8 cellular contexts compared by ENCODE assay signal in the genomic region with DNA sequence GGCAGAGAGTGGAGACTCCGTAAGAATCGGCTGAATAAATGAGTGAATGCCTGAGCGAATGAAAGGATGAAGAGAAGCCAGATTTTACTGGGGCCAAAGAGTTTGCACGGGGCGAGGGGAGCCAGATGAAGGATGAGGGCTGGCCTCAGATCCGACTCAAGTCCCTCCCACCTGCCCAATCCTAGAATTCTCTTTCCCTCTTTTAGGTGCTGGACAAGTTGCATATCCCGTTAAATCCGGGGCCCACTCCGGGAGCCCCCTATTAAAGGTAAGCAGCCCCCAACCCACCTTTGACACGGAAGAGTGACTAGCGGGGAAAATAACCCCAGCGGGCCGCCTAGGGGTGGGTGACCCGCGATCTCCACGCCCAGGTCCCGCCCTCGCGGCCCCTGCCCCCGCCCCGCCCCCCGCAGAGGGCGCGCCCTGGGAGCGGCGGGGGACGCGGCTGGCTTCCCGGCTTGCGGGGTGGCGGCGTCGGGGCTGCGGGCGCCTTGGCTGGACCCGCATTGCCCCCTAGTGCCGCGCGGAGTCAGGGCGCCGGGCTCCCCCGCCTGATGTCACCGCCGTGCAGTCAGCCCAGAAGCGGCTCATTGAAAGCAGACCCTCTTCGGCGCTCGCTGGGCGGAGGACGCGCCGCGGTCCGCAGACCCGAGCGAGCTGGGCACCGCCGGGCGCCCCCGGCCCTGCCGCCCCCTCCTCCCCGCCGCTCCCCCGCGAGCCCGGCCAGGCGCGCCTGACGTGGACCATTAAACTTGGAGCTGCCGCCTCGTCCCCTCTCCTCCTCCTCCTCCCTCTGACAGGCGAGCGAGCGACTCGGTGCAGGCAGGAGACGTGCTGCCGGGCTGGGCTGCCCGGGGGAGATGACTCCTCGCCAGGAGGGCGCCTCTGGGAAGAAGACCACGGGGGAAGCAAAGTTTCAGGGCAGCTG. TPM values are rescaled to one million over a fixed set of nuclear protein-coding genes. Genes with fewer than 3 reads are reported as not detected.
DNase-seq lines count a peak whose midpoint lies in the region; ATAC-seq and TF ChIP-seq lines count a peak whose summit lies in the region.

Gene ADRA1B (plus strand): TSS at position 570 of the 928 bp plus-strand sequence. CDS start 424 bp downstream, outside the sequence.

- H3K27ac ChIP-seq in RWPE2 (ENCODE audit: poor library complexity, severe bottlenecking) (no peak within 1 kb of the TSS), right atrium auricular region (peak within 1 kb of the TSS; percentile 74 to 75), rectal smooth muscle tissue (ENCODE audit: low read depth, low read length) (no peak within 1 kb of the TSS), Karpas-422 (ENCODE audit: low read length) (no peak within 1 kb of the TSS)

- TF ChIP-seq CTCF in RWPE2 (IDR thresholded peaks at IDR 0.05; ENCODE audit: poor library complexity, severe bottlenecking) (peak; percentile 93), right atrium auricular region (IDR thresholded peaks at IDR 0.05) (peak; percentile 67 to 79)

- no peaks in the 10 kb centered on the region for H3K9me2 ChIP-seq in Karpas-422 (replicated peaks; ENCODE audit: insufficient read depth, low read length)

- no peaks in the 10 kb centered on the region for H3K27me3 ChIP-seq in RWPE2 (ENCODE audit: insufficient read depth, poor library complexity, severe bottlenecking)
- peaks cover 5% of the 10 kb centered on the region for H3K27me3 ChIP-seq in adipocyte (replicated peaks; ENCODE audit: control insufficient read depth, insufficient read depth, low read length)
- H3K27me3 ChIP-seq in right atrium auricular region, result no peaks in the 10 kb centered on the region
- no peaks in the 10 kb centered on the region for H3K27me3 ChIP-seq in rectal smooth muscle tissue (ENCODE audit: control insufficient read depth, insufficient read depth, low read length)
- no peaks in the 10 kb centered on the region for H3K27me3 ChIP-seq in Karpas-422 (ENCODE audit: low read length)

- DNase-seq in ELR (ENCODE audit: low read depth) (peak; percentile 73), RWPE2 (ENCODE audit: low spot score) (no peak), adipocyte (ENCODE audit: low read depth) (peak; percentile 90), right atrium auricular region (ENCODE audit: low spot score) (peak; percentile 74), Karpas-422 (no peak)

- peak; percentile 73 for ATAC-seq in HG02678 (IDR thresholded peaks at IDR 0.05; ENCODE audit: unreplicated experiment)
- peak; percentile 70 for ATAC-seq in RWPE2 (ENCODE audit: low read depth)
- no peak for ATAC-seq in GM21737 (IDR thresholded peaks at IDR 0.05; ENCODE audit: unreplicated experiment)

- H3K4me1 ChIP-seq in RWPE2 (ENCODE audit: insufficient read depth, poor library complexity, severe bottlenecking) (peaks cover 17% of the 10 kb centered on the region), adipocyte (ENCODE audit: control insufficient read depth, insufficient read depth, low read length) (peaks cover 58% of the 10 kb centered on the region), right atrium auricular region (peaks cover 0 to 26% of the 10 kb centered on the region in 2 donors), rectal smooth muscle tissue (ENCODE audit: control insufficient read depth, insufficient read depth, low read length) (no peaks in the 10 kb centered on the region), Karpas-422 (ENCODE audit: low read length) (no peaks in the 10 kb centered on the region)

- no peaks in the 10 kb centered on the region for H4K20me1 ChIP-seq in Karpas-422 (ENCODE audit: insufficient read depth, low read depth, low read length)

- peak within 1 kb of the TSS; percentile 71 for H3K9ac ChIP-seq in adipocyte (ENCODE audit: low read length)
- no peak within 1 kb of the TSS for H3K9ac ChIP-seq in rectal smooth muscle tissue (ENCODE audit: low read length)
- H3K9ac ChIP-seq in Karpas-422 (ENCODE audit: low read length), result no peak within 1 kb of the TSS

- H3K4me3 ChIP-seq in RWPE2 (ENCODE audit: severe bottlenecking) (peak within 1 kb of the TSS; percentile 17), adipocyte (ENCODE audit: low read length) (peak within 1 kb of the TSS; percentile 77), right atrium auricular region (peak within 1 kb of the TSS; percentile 51 to 55), rectal smooth muscle tissue (ENCODE audit: low read length) (peak within 1 kb of the TSS; percentile 49), Karpas-422 (ENCODE audit: low read length) (no peak within 1 kb of the TSS)

- H3K4me2 ChIP-seq in Karpas-422 (ENCODE audit: low read depth, low read length, poor library complexity, severe bottlenecking), result no peak within 1 kb of the TSS

- H3K36me3 ChIP-seq in RWPE2 (ENCODE audit: low read depth), result no peaks in the 10 kb centered on the region
- no peaks in the 10 kb centered on the region for H3K36me3 ChIP-seq in adipocyte (ENCODE audit: control insufficient read depth, insufficient read depth, low read length, severe bottlenecking)
- no peaks in the 10 kb centered on the region for H3K36me3 ChIP-seq in right atrium auricular region
- H3K36me3 ChIP-seq in rectal smooth muscle tissue (ENCODE audit: control insufficient read depth, insufficient read depth, low read length), result no peaks in the 10 kb centered on the region
- no peaks in the 10 kb centered on the region for H3K36me3 ChIP-seq in Karpas-422 (ENCODE audit: insufficient read depth, low read length)

- no peak within 1 kb of the TSS for H2AFZ ChIP-seq in Karpas-422 (ENCODE audit: low read length)

- H3K9me3 ChIP-seq in RWPE2 (ENCODE audit: severe bottlenecking), result no peaks in the 10 kb centered on the region
- H3K9me3 ChIP-seq in adipocyte (ENCODE audit: control insufficient read depth, low read length), result no peaks in the 10 kb centered on the region
- H3K9me3 ChIP-seq in right atrium auricular region, result no peaks in the 10 kb centered on the region
- H3K9me3 ChIP-seq in Karpas-422 (ENCODE audit: low read length), result no peaks in the 10 kb centered on the region

- H3K79me2 ChIP-seq in Karpas-422 (ENCODE audit: low read length), result no peaks in the 10 kb centered on the region

RNA-seq across cellular contexts. Expression of gene ADRA1B, which starts in this region (rescaled TPM):
- 1 to 10 TPM; 3.4 to 3.5 TPM for total RNA-seq in right atrium auricular region
- not detected in 2 replicates for total RNA-seq in Karpas-422 (2014; rRNA removed; shearing (Covaris generic); ENCODE audit: low replicate concordance)

Comparison
In these comparisons a context has a peak if more than half of its experiments do, and no peak if none do; other contexts are left out.
1. DNase-seq: peak in ELR (single experiment), adipocyte (single experiment) and right atrium auricular region (single experiment); none in RWPE2 (single experiment) and Karpas-422 (single experiment).
2. H3K27ac ChIP-seq: peak in right atrium auricular region (2 of 2); none in RWPE2 (single experiment), rectal smooth muscle tissue (single experiment) and Karpas-422 (single experiment).